9 cellular contexts compared by ENCODE assay signal in genomic region chr9:136762915-136763648, GRCh38. TPM values are rescaled to one million over a fixed set of nuclear protein-coding genes. Genes with fewer than 3 reads are reported as not detected.
DNase-seq lines count a peak whose midpoint lies in the region; ATAC-seq and TF ChIP-seq lines count a peak whose summit lies in the region.
"Had no signal": no experiment of that assay in that cellular context is flagged by ENCODE, and none has a peak within 500 bp of the region (broad histone marks: within the 10 kb centered on the region; RNA-seq: fewer than 3 reads in every experiment).

No MANE protein-coding gene starts in this region.

- no peaks in the 10 kb centered on the region for H3K4me1 ChIP-seq in adipocyte (ENCODE audit: control insufficient read depth, insufficient read depth, low read length)

- H3K4me1 Mint-ChIP-seq in natural killer cell: no peaks in the 10 kb centered on the region

- no peaks in the 10 kb centered on the region for H3K9me3 ChIP-seq in adipocyte (ENCODE audit: control insufficient read depth, low read length)

- no peak overlapping the region for H3K4me3 Mint-ChIP-seq in natural killer cell
- H3K4me3 Mint-ChIP-seq: activated naive CD8-positive, alpha-beta T cell had no signal

- intact Hi-C loops in natural killer cell (cut with micrococcal nuclease): no loop called here

- peaks cover 8 to 10% of the 10 kb centered on the region in 2 donors for H3K27me3 Mint-ChIP-seq in natural killer cell (ENCODE audit: low read depth in 2 of 2)

- DNase-seq in Daoy (ENCODE audit: low read depth): peak; percentile 83
- DNase-seq in NCI-H69 (lab: John Stamatoyannopoulos, UW): peak; percentile 86
- peak; percentile 35 for DNase-seq in adipocyte (ENCODE audit: low read depth)
- no peak for DNase-seq in natural killer cell

- H3K27me3 ChIP-seq in adipocyte (replicated peaks; ENCODE audit: control insufficient read depth, insufficient read depth, low read length): peaks cover 34% of the 10 kb centered on the region

- no peaks in the 10 kb centered on the region for H3K9me3 Mint-ChIP-seq in natural killer cell

- ATAC-seq in natural killer cell: peak in 2 of 3 donors; percentile 30 to 40
- no peak for ATAC-seq in GM18858 (IDR thresholded peaks at IDR 0.05; ENCODE audit: unreplicated experiment)
- no peak for ATAC-seq in GM21360 (IDR thresholded peaks at IDR 0.05; ENCODE audit: unreplicated experiment)
- ATAC-seq in GM19455 (IDR thresholded peaks at IDR 0.05; ENCODE audit: unreplicated experiment): no peak
- no peak for ATAC-seq in GM18520 (IDR thresholded peaks at IDR 0.05; ENCODE audit: unreplicated experiment)

- no peaks in the 10 kb centered on the region for H3K36me3 ChIP-seq in adipocyte (ENCODE audit: control insufficient read depth, insufficient read depth, low read length, severe bottlenecking)

- H3K27ac Mint-ChIP-seq in natural killer cell: no peak overlapping the region
- H3K27ac Mint-ChIP-seq: activated naive CD8-positive, alpha-beta T cell had no signal

- no peak overlapping the region for H3K9ac ChIP-seq in adipocyte (ENCODE audit: low read length)

- H3K4me3 ChIP-seq in adipocyte (ENCODE audit: low read length): no peak overlapping the region

- no peak for TF ChIP-seq CTCF in natural killer cell (IDR thresholded peaks at IDR 0.05)

- no peaks in the 10 kb centered on the region for H3K36me3 Mint-ChIP-seq in natural killer cell
- H3K36me3 Mint-ChIP-seq: activated naive CD8-positive, alpha-beta T cell had no signal

RNA-seq across cellular contexts. Expression of gene LCN15, which starts 1.2 kb away (rescaled TPM):
- total RNA-seq in Daoy (2014; rRNA removed; shearing (Covaris generic)): not detected in 2 replicates
- total RNA-seq in natural killer cell: not detected

RNA-seq across cellular contexts. Expression of gene LCN8, which starts 5.0 kb away (rescaled TPM):
- total RNA-seq in Daoy (2014; rRNA removed; shearing (Covaris generic)): not detected in 2 replicates
- not detected for total RNA-seq in natural killer cell

RNA-seq across cellular contexts. Expression of gene LCN6, which starts 14.8 kb away (rescaled TPM):
- not detected in 2 replicates for total RNA-seq in Daoy (2014; rRNA removed; shearing (Covaris generic))
- not detected for total RNA-seq in natural killer cell

RNA-seq across cellular contexts. Expression of gene LCN10, which starts 20.3 kb away (rescaled TPM):
- total RNA-seq in Daoy (2014; rRNA removed; shearing (Covaris generic)): not detected in 2 replicates
- not detected for total RNA-seq in natural killer cell

RNA-seq across cellular contexts. Expression of gene TMEM141, which starts 28.1 kb away (rescaled TPM):
- total RNA-seq in Daoy (2014; rRNA removed; shearing (Covaris generic)): 46.9 and 61.6 TPM in 2 replicates
- 10 to 100 TPM; 22.4 to 26.9 (median 26.6) TPM for total RNA-seq in natural killer cell

Comparison
In these comparisons a context has a peak if more than half of its experiments do, and no peak if none do; other contexts are left out.
1. ATAC-seq: peak in natural killer cell (2 of 3); none in GM18858 (single experiment), GM21360 (single experiment), GM19455 (single experiment) and GM18520 (single experiment).